Comparison of ENCODE assay signal across 1 cellular context in genomic region chrX:619451-619811, GRCh38.
TF ChIP-seq lines count a peak whose summit lies in the region.

No MANE protein-coding gene starts in this region.

TF ChIP-seq in H1, 55 proteins besides CTCF, POLR2A, EP300 and RAD21:
- no peak for TF ChIP-seq HDAC2 (IDR thresholded peaks at IDR 0.05; ENCODE audit: borderline replicate concordance in 1 of 2, low read depth in 2 of 2, low read length in 2 of 2)
- TF ChIP-seq, protein P1, sequence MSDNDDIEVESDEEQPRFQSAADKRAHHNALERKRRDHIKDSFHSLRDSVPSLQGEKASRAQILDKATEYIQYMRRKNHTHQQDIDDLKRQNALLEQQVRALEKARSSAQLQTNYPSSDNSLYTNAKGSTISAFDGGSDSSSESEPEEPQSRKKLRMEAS (IDR thresholded peaks at IDR 0.05): no peak
- TF ChIP-seq ATF2 (IDR thresholded peaks at IDR 0.05; ENCODE audit: low read length): no peak
- no peak for TF ChIP-seq NANOG (IDR thresholded peaks at IDR 0.05; ENCODE audit: insufficient read depth, low read depth, low read length, poor library complexity, severe bottlenecking)
- no peak for TF ChIP-seq RBBP5 (IDR thresholded peaks at IDR 0.05; ENCODE audit: borderline replicate concordance, low read depth, low read length)
- TF ChIP-seq JUND (IDR thresholded peaks at IDR 0.05; ENCODE audit: low read length): no peak
- TF ChIP-seq CBX8 (IDR thresholded peaks at IDR 0.05; ENCODE audit: borderline replicate concordance, low read depth, low read length): no peak
- no peak for TF ChIP-seq FOSL1 (IDR thresholded peaks at IDR 0.05; ENCODE audit: insufficient read depth, low read depth, low read length)
- TF ChIP-seq POLR2AphosphoS5 (IDR thresholded peaks at IDR 0.05; ENCODE audit: low read depth, low read length): no peak
- no peak for TF ChIP-seq RFX5 (IDR thresholded peaks at IDR 0.05; ENCODE audit: borderline replicate concordance, low read depth, low read length)
- TF ChIP-seq BCL11A (IDR thresholded peaks at IDR 0.05; ENCODE audit: low read depth in 2 of 2, low read length in 2 of 2): no peak
- TF ChIP-seq CHD1 (IDR thresholded peaks at IDR 0.05; ENCODE audit: low read depth, low read length): no peak
TF ChIP-seq in H1: peak in this region for 0.
